Comparison of ENCODE assay signal across 1 cellular context in genomic region chr22:20663137-20663828, GRCh38.
TF ChIP-seq lines count a peak whose summit lies in the region.

No MANE protein-coding gene starts in this region.

TF ChIP-seq in K562, 482 proteins besides CTCF, POLR2A, EP300 and RAD21 (continued from another document):
- TF ChIP-seq E4F1 (CRISPR knock-in tag; IDR thresholded peaks at IDR 0.05; ENCODE audit: borderline replicate concordance) = no peak
- TF ChIP-seq PYGO2 (tag; IDR thresholded peaks at IDR 0.05) = no peak
- peak; percentile 98 for TF ChIP-seq TRIM28 (IDR thresholded peaks at IDR 0.05)
- no peak for TF ChIP-seq TCF7 (IDR thresholded peaks at IDR 0.05; ENCODE audit: borderline replicate concordance)
- 0 out of 2 replicates have a peak, but pooled peaks have one; percentile 42 for TF ChIP-seq CHAMP1 (IDR thresholded peaks at IDR 0.05)
- no peak for TF ChIP-seq ZNF444 (CRISPR knock-in tag; IDR thresholded peaks at IDR 0.05)
- no peak for TF ChIP-seq BCOR (IDR thresholded peaks at IDR 0.05)
- TF ChIP-seq ARID4B (CRISPR knock-in tag; IDR thresholded peaks at IDR 0.05) = no peak
- TF ChIP-seq YBX1 (IDR thresholded peaks at IDR 0.05) = no peak
- TF ChIP-seq HNRNPH1 (optimal IDR thresholded peaks at IDR 0.05; ENCODE audit: low read depth, low read length) = no peak
- TF ChIP-seq ETS1 (conservative IDR thresholded peaks at IDR 0.05; ENCODE audit: control insufficient read depth, low read depth, low read length) = no peak
- TF ChIP-seq DNMT1 (IDR thresholded peaks at IDR 0.05) = no peak
- TF ChIP-seq MAFG (tag; conservative IDR thresholded peaks at IDR 0.05) = no peak
- no peak for TF ChIP-seq PTBP1 (IDR thresholded peaks at IDR 0.05; ENCODE audit: low read depth, low read length)
- no peak for TF ChIP-seq ZNF830 (CRISPR knock-in tag; IDR thresholded peaks at IDR 0.05)
- no peak for TF ChIP-seq SMAD3 (CRISPR knock-in tag; conservative IDR thresholded peaks at IDR 0.05)
- no peak for TF ChIP-seq ZNF449 (CRISPR knock-in tag; IDR thresholded peaks at IDR 0.05)
- TF ChIP-seq ARHGAP35 (IDR thresholded peaks at IDR 0.05; ENCODE audit: partially characterized antibody) = no peak
- TF ChIP-seq ZNF436 (CRISPR knock-in tag; IDR thresholded peaks at IDR 0.05) = no peak
